In the genomic region with DNA sequence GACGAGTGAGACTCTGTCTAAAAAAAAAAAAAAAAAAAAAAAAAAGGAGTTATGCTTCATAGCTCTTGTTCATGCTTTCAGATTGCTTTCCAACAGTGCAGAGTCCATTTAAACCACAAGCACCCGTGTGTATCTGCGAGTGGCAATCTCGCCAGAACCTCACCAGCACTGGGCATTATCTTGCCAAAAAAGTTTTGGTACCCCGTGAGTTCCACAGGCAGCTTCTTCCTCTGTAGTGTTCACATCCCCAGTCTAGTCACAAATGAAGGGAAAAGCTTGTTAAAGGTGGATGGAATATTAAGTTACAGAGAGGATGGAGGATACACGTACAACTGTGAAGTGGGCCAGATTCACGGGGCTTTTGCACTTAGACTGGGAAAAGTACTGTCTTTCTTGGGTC, we compare ENCODE assay signal across 20 cellular contexts.
"Had no signal": no experiment of that assay in that cellular context is flagged by ENCODE, and none has a peak within 500 bp of the region (broad histone marks: within the 10 kb centered on the region; RNA-seq: fewer than 3 reads in every experiment).

No MANE protein-coding gene starts in this region.

- H3K36me3 ChIP-seq: left lung, ovary, spleen, suprapubic skin, transverse colon, vagina had no signal

- DNase-seq: cortex of kidney; effector memory CD8-positive, alpha-beta T cell; erythroblast; kidney; left lung; mammary epithelial cell; mesendoderm; natural killer cell; occipital lobe; ovary; posterior cingulate gyrus; psoas muscle; right cardiac atrium; spleen; stimulated activated CD4-positive, alpha-beta T cell treated with anti-CD3 and anti-CD28 coated beads, Interleukin-4, amount 100 ng/mL, for 4 hours; transverse colon had no signal

- H3K4me3 ChIP-seq: left lung, ovary, psoas muscle, skin epidermis, spleen, suprapubic skin, transverse colon, vagina had no signal

- H3K9me3 ChIP-seq: left lung, ovary, psoas muscle, spleen, suprapubic skin, transverse colon, vagina had no signal

- ATAC-seq: effector memory CD8-positive, alpha-beta T cell; left lung; natural killer cell; psoas muscle; right cardiac atrium; stimulated activated memory B cell treated with anti-CD40 and anti-IgM and Interleukin-4, amounts not matched to agents 10 μg/mL and 1 μg/mL and 100 μg/mL, for 72 hours had no signal

- H3K27me3 ChIP-seq: left lung, ovary, spleen, suprapubic skin, transverse colon, vagina had no signal

- H3K27ac ChIP-seq: left lung, ovary, psoas muscle, skin epidermis, spleen, suprapubic skin, transverse colon, vagina had no signal
